In genomic region chr17:65545708-65546523, GRCh38 we compare ENCODE assay signal across 13 cellular contexts. TPM values are rescaled to one million over a fixed set of nuclear protein-coding genes. Genes with fewer than 3 reads are reported as not detected.
A peak's percentile ranks its signal among the peaks of the same experiment; 100 is the strongest.
DNase-seq lines count a peak whose midpoint lies in the region; ATAC-seq and TF ChIP-seq lines count a peak whose summit lies in the region.
"Had no signal": no experiment of that assay in that cellular context is flagged by ENCODE, and none has a peak within 500 bp of the region (broad histone marks: within the 10 kb centered on the region; RNA-seq: fewer than 3 reads in every experiment).

No MANE protein-coding gene starts in this region.

- H3K79me2 ChIP-seq in trophoblast cell (ENCODE audit: control insufficient read depth, insufficient read depth, low read length, poor library complexity), result no peaks in the 10 kb centered on the region

- intact Hi-C loops in heart left ventricle (cut with DNase I), result loop anchor here in 3 of 10 donors (2.0 to 10.0 kb wide), 2 partner anchors 83 to 619 kb away; no protein-coding TSS in a partner anchor
- intact Hi-C loops in thyroid gland (cut with DNase I), result loop anchor here (10.0 kb wide), 1 partner anchor 51 kb away; no protein-coding TSS in a partner anchor

- H4K91ac ChIP-seq in trophoblast cell (ENCODE audit: low read depth, low read length), result no peak overlapping the region

- H3K9me3 ChIP-seq in heart left ventricle (no peaks in the 10 kb centered on the region), mucosa of stomach (ENCODE audit: control insufficient read depth, low read length) (no peaks in the 10 kb centered on the region), thyroid gland (no peaks in the 10 kb centered on the region), trophoblast cell (ENCODE audit: insufficient read depth, low read depth, low read length) (no peaks in the 10 kb centered on the region)
- H3K9me3 ChIP-seq: gastroesophageal sphincter had no signal

- H3K36me3 ChIP-seq in heart left ventricle (peaks cover 0 to 13% (median 5%) of the 10 kb centered on the region in 9 donors), mucosa of stomach (ENCODE audit: control insufficient read depth, insufficient read depth, low read length) (peaks cover 3% of the 10 kb centered on the region), thyroid gland (peaks cover 3 to 7% of the 10 kb centered on the region in 2 donors), trophoblast cell (ENCODE audit: control insufficient read depth in 1 of 2, insufficient read depth in 2 of 2, low read length in 2 of 2) (peaks cover 10 to 26% of the 10 kb centered on the region in 2 experiments)

- H3K27me3 ChIP-seq in heart left ventricle (no peaks in the 10 kb centered on the region), mucosa of stomach (ENCODE audit: control insufficient read depth, insufficient read depth, low read length) (no peaks in the 10 kb centered on the region), thyroid gland (no peaks in the 10 kb centered on the region), trophoblast cell (ENCODE audit: insufficient read depth, low read length) (no peaks in the 10 kb centered on the region)
- H3K27me3 ChIP-seq: gastroesophageal sphincter had no signal

- H3K9ac ChIP-seq in mucosa of stomach (ENCODE audit: low read length), result peak overlapping the region; percentile 48
- H3K9ac ChIP-seq in trophoblast cell (ENCODE audit: low read length), result no peak overlapping the region

- no peak overlapping the region for H3K23ac ChIP-seq in trophoblast cell (ENCODE audit: low read length)

- H2BK5ac ChIP-seq in trophoblast cell (ENCODE audit: low read depth, low read length, poor library complexity), result no peak overlapping the region

- H2BK12ac ChIP-seq in trophoblast cell (ENCODE audit: low read length), result no peak overlapping the region

- H3K27ac ChIP-seq in heart left ventricle (peak overlapping the region in 11 of 12 donors; percentile 34 to 90 (median 81)), thyroid gland (peak overlapping the region in 2 of 3 donors; percentile 73 to 75), trophoblast cell (ENCODE audit: low read depth, low read length) (no peak overlapping the region)

- TF ChIP-seq CTCF in heart left ventricle (IDR thresholded peaks at IDR 0.05), result no peak
- no peak for TF ChIP-seq CTCF in thyroid gland (IDR thresholded peaks at IDR 0.05)

- TF ChIP-seq POLR2A in heart left ventricle (IDR thresholded peaks at IDR 0.05) (no peak), thyroid gland (IDR thresholded peaks at IDR 0.05) (no peak)

- H3K4me3 ChIP-seq in heart left ventricle (no peak overlapping the region), mucosa of stomach (ENCODE audit: low read length) (no peak overlapping the region), thyroid gland (replicated peaks in 1 of 3) (no peak overlapping the region), trophoblast cell (ENCODE audit: low read depth, low read length) (no peak overlapping the region)
- H3K4me3 ChIP-seq: gastroesophageal sphincter had no signal

- peak; percentile 52 to 86 (median 66) for ATAC-seq in heart left ventricle
- ATAC-seq: gastroesophageal sphincter had no signal

- H2AFZ ChIP-seq in trophoblast cell (ENCODE audit: insufficient read depth, low read length, poor library complexity), result no peak overlapping the region

- DNase-seq in SW480 (ENCODE audit: low spot score) (peak; percentile 7), heart left ventricle (peak in 3 of 5 donors; percentile 40 to 65 (median 42)), thyroid gland (no peak), SHP77 treated with DMSO at 0.1 percent for 48 hours (lab: John Stamatoyannopoulos, UW) (no peak), SHP77 (lab: John Stamatoyannopoulos, UW) (no peak), trophoblast cell (no peak), NCI-H446 treated with DMSO at 0.1 percent for 48 hours (lab: John Stamatoyannopoulos, UW) (no peak)
- DNase-seq: activated B cell treated with CpG ODN at 0.5 μM for 24 hours, Karpas-422, NCI-H1105, NCI-H2227 treated with DMSO at 0.1 percent for 48 hours had no signal

- no peak overlapping the region for H3K4ac ChIP-seq in trophoblast cell (ENCODE audit: low read depth, low read length)

- no peak overlapping the region for H4K8ac ChIP-seq in trophoblast cell (ENCODE audit: low read depth, low read length)

- WGBS in heart left ventricle, 4 donors, result 55 to 73% (median 70%) methylated on average over 16 to 17 of the region's 17 CpGs
- WGBS in thyroid gland, 2 donors, result 90% methylated on average over 15 to 16 of the region's 17 CpGs
- no CpG with 5 or more reads among the region's 17 CpGs for WGBS in trophoblast cell (ENCODE audit: extremely low coverage, insufficient coverage, insufficient read length)

- no peak overlapping the region for H3K14ac ChIP-seq in trophoblast cell (ENCODE audit: low read length)

- H4K12ac ChIP-seq in trophoblast cell (ENCODE audit: low read depth, low read length), result no peak overlapping the region

- H2AK5ac ChIP-seq in trophoblast cell (ENCODE audit: low read length), result no peak overlapping the region

- no peak overlapping the region for H3K4me2 ChIP-seq in trophoblast cell (ENCODE audit: low read length)

- H3K4me1 ChIP-seq in heart left ventricle (peaks cover 0 to 83% (median 38%) of the 10 kb centered on the region in 12 donors), mucosa of stomach (ENCODE audit: control insufficient read depth, insufficient read depth, low read length) (peaks cover 69% of the 10 kb centered on the region), thyroid gland (peaks cover 6 to 50% of the 10 kb centered on the region in 2 donors), trophoblast cell (ENCODE audit: control insufficient read depth in 1 of 2, insufficient read depth in 2 of 2, low read length in 2 of 2) (peaks cover 17 to 20% of the 10 kb centered on the region in 2 experiments)

- peaks cover 4% of the 10 kb centered on the region for H3K79me1 ChIP-seq in trophoblast cell (ENCODE audit: low read length)

- no peak overlapping the region for H3K18ac ChIP-seq in trophoblast cell (ENCODE audit: low read length)

- no peak overlapping the region for H2BK120ac ChIP-seq in trophoblast cell (ENCODE audit: insufficient read depth, low read length, poor library complexity)

RNA-seq across cellular contexts. Expression of gene AXIN2, which starts 15.5 kb away (rescaled TPM):
- total RNA-seq in heart left ventricle (10 to 100 TPM in 6 of 9 donors, 1 to 10 TPM in 3; 5.7 to 24.0 (median 12.9) TPM), thyroid gland (10 to 100 TPM; 23.9 to 54.3 (median 42.8) TPM)
- 10 to 100 TPM in 1 of 2 donors, 1 to 10 TPM in 1; 5.6 to 20.0 TPM for polyA plus RNA-seq in heart left ventricle
- 35.5 and 36.3 TPM in 2 replicates for polyA plus RNA-seq in trophoblast cell (2013)

Comparison
In these comparisons a context has a peak if more than half of its experiments do, and no peak if none do; other contexts are left out.
1. DNase-seq: peak in SW480 (single experiment) and heart left ventricle (3 of 5); none in thyroid gland (0 of 2), SHP77 treated with DMSO at 0.1 percent for 48 hours (single experiment), SHP77 (0 of 2), trophoblast cell (0 of 2) and NCI-H446 treated with DMSO at 0.1 percent for 48 hours (single experiment).